In genomic region chr1:42957229-42957879, GRCh38 we compare ENCODE assay signal across 8 cellular contexts. TPM values are rescaled to one million over a fixed set of nuclear protein-coding genes. Genes with fewer than 3 reads are reported as not detected.
A peak's percentile ranks its signal among the peaks of the same experiment; 100 is the strongest.
DNase-seq lines count a peak whose midpoint lies in the region; ATAC-seq lines count a peak whose summit lies in the region.

No MANE protein-coding gene starts in this region.

- H3K4me1 ChIP-seq in subcutaneous abdominal adipose tissue (ENCODE audit: control insufficient read depth in 5 of 5, insufficient read depth in 5 of 5, low read length in 5 of 5), result peaks cover 0 to 31% (median 17%) of the 10 kb centered on the region in 5 donors

- no peaks in the 10 kb centered on the region for H3K9me3 ChIP-seq in subcutaneous abdominal adipose tissue (ENCODE audit: control insufficient read depth in 5 of 5, low read length in 5 of 5)

- peaks cover 9% of the 10 kb centered on the region for H3K27me3 Mint-ChIP-seq in activated CD4-positive, alpha-beta T cell treated with anti-CD3 and anti-CD28 coated beads, Interleukin-2, amount 10 ng/mL, durations not matched to agents 7 days and 5 days
- H3K27me3 Mint-ChIP-seq in activated naive CD8-positive, alpha-beta T cell, result no peaks in the 10 kb centered on the region

- no peaks in the 10 kb centered on the region for H3K9me3 Mint-ChIP-seq in activated CD4-positive, alpha-beta T cell treated with anti-CD3 and anti-CD28 coated beads, Interleukin-2, amount 10 ng/mL, durations not matched to agents 7 days and 5 days
- H3K9me3 Mint-ChIP-seq in activated naive CD8-positive, alpha-beta T cell (ENCODE audit: low read depth), result no peaks in the 10 kb centered on the region

- CTCF ChIA-PET in activated CD4-positive, alpha-beta T cell treated with anti-CD3 and anti-CD28 coated beads, Interleukin-2, amount 10 ng/mL, durations not matched to agents 7 days and 5 days (lab: Charles Lee), result interaction anchor here (0.6 to 1.3 kb wide), 8 partner anchors 9 to 116 kb away, joined by 3 to 6 read pairs (median 3); no protein-coding TSS in a partner anchor

- DNase-seq in activated CD4-positive, alpha-beta T cell treated with anti-CD3 and anti-CD28 coated beads, Interleukin-2, amount 10 ng/mL, durations not matched to agents 7 days and 5 days, result no peak
- DNase-seq in activated CD4-positive, alpha-beta T cell treated with anti-CD3 and anti-CD28 coated beads, Interleukin-2, amount 50 U/mL, for 1 hour, result no peak
- DNase-seq in kidney tubule cell (ENCODE audit: low spot score), result peak; percentile 44
- DNase-seq in activated gamma-delta T cell treated with Interleukin-2 at 50 U/mL for 16 hours, result no peak

- peak overlapping the region; percentile 96 for H3K4me3 Mint-ChIP-seq in activated CD4-positive, alpha-beta T cell treated with anti-CD3 and anti-CD28 coated beads, Interleukin-2, amount 10 ng/mL, durations not matched to agents 7 days and 5 days
- H3K4me3 Mint-ChIP-seq in activated naive CD8-positive, alpha-beta T cell, result peak overlapping the region; percentile 94

- peaks cover 42% of the 10 kb centered on the region for H3K36me3 Mint-ChIP-seq in activated CD4-positive, alpha-beta T cell treated with anti-CD3 and anti-CD28 coated beads, Interleukin-2, amount 10 ng/mL, durations not matched to agents 7 days and 5 days (ENCODE audit: low read depth)
- H3K36me3 Mint-ChIP-seq in activated naive CD8-positive, alpha-beta T cell, result peaks cover 13% of the 10 kb centered on the region

- H3K36me3 ChIP-seq in subcutaneous abdominal adipose tissue (ENCODE audit: control insufficient read depth in 5 of 5, insufficient read depth in 5 of 5, low read length in 5 of 5), result no peaks in the 10 kb centered on the region

- POLR2A ChIA-PET in activated CD4-positive, alpha-beta T cell treated with anti-CD3 and anti-CD28 coated beads, Interleukin-2, amount 10 ng/mL, durations not matched to agents 7 days and 5 days (lab: Charles Lee), result interaction anchor here (0.8 kb wide), 1 partner anchor 25 kb away, joined by 3 read pairs; no protein-coding TSS in a partner anchor

- H3K27me3 ChIP-seq in subcutaneous abdominal adipose tissue (ENCODE audit: control insufficient read depth in 5 of 5, insufficient read depth in 4 of 5, low read length in 5 of 5), result peaks cover 0 to 4% (median 2%) of the 10 kb centered on the region in 5 donors

- H3K27ac Mint-ChIP-seq in activated CD4-positive, alpha-beta T cell treated with anti-CD3 and anti-CD28 coated beads, Interleukin-2, amount 10 ng/mL, durations not matched to agents 7 days and 5 days, result peak overlapping the region; percentile 90
- H3K27ac Mint-ChIP-seq in activated naive CD8-positive, alpha-beta T cell, result peak overlapping the region; percentile 91

- peaks cover 62% of the 10 kb centered on the region for H3K4me1 Mint-ChIP-seq in activated CD4-positive, alpha-beta T cell treated with anti-CD3 and anti-CD28 coated beads, Interleukin-2, amount 10 ng/mL, durations not matched to agents 7 days and 5 days
- peaks cover 57% of the 10 kb centered on the region for H3K4me1 Mint-ChIP-seq in activated naive CD8-positive, alpha-beta T cell (ENCODE audit: low read depth)

- no peak overlapping the region for H3K27ac ChIP-seq in subcutaneous abdominal adipose tissue (ENCODE audit: low read depth, low read length)

- H3K4me3 ChIP-seq in subcutaneous abdominal adipose tissue (ENCODE audit: low read depth in 1 of 5, low read length in 5 of 5), result peak overlapping the region; percentile 38 to 80 (median 71)

- no peak for ATAC-seq in HG03097 (IDR thresholded peaks at IDR 0.05; ENCODE audit: low FRiP score, unreplicated experiment)
- ATAC-seq in GM21723 (IDR thresholded peaks at IDR 0.05; ENCODE audit: unreplicated experiment), result no peak

- H3K9ac ChIP-seq in subcutaneous abdominal adipose tissue (ENCODE audit: low read length in 5 of 5), result peak overlapping the region in 3 of 5 donors; percentile 42 to 61 (median 56)

RNA-seq across cellular contexts. Expression of gene SLC2A1, which starts 1.3 kb away (rescaled TPM):
- 100 to 1,000 TPM in 1 of 2 experiments, 10 to 100 TPM in 1; 98.0 to 109 TPM for total RNA-seq in activated CD4-positive, alpha-beta T cell treated with anti-CD3 and anti-CD28 coated beads, Interleukin-2, amount 10 ng/mL, durations not matched to agents 7 days and 5 days
